In the genomic region with DNA sequence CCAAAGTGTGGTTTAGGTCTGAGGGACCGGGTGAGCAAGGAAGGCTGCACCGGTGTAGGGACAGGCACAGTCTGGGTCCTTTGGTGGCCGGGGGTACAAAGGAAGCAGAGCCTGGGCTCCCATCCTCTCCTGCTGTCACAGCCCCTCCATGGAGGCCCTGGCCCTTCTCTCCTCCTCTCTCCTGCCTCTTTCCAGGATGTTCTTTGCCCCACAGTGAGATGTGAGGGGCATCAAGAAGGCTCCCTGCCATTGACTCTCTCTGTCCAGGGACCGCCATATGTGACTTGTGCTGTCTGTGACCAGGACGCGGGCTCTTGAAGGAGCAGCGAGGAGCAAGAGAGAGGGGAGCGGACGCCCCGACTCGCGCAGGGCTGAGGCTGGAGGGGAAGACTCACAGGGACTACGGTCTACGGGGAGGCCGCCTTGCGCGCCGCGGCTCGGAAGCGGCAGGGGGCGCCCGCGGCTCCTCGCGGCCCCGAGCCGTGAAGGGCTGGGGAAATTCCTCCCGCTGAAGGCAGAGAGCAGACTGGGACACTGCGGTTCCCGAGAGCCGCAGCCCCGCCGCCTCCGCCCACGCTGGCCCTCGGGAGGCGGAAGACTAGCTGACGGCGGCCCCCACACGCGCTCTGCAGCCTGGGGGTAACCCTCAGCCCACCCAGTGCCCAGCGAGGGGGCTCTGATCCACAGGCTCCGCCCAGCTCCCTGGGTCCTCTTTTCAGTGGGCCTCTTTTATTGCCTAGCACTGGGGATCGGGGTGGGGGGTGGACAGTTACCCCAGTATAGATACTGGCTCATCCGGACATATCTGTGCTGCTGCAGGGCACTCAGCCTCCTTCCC, we compare ENCODE assay signal across 8 cellular contexts. TPM values are rescaled to one million over a fixed set of nuclear protein-coding genes. Genes with fewer than 3 reads are reported as not detected.
DNase-seq lines count a peak whose midpoint lies in the region; ATAC-seq and TF ChIP-seq lines count a peak whose summit lies in the region.

No MANE protein-coding gene starts in this region.

- peaks cover 21% of the 10 kb centered on the region for H3K27me3 Mint-ChIP-seq in activated naive CD4-positive, alpha-beta T cell treated with anti-CD3 and anti-CD28 coated beads, Interleukin-2, amount 10 ng/mL, durations not matched to agents 7 days and 5 days

- intact Hi-C loops in Right ventricle myocardium inferior (cut with DNase I), result loop anchor here (5.0 kb wide), 1 partner anchor 335 kb away; no protein-coding TSS in a partner anchor
- intact Hi-C loops in ovary (cut with DNase I), result loop anchor here in 1 of 4 donors (5.0 kb wide), 1 partner anchor 335 kb away; no protein-coding TSS in a partner anchor
- intact Hi-C loops in thyroid gland (cut with DNase I), result loop anchor here (5.0 kb wide), 1 partner anchor 335 kb away; no protein-coding TSS in a partner anchor

- DNase-seq in ELR (ENCODE audit: low read depth) (peak; percentile 76), H4 (ENCODE audit: low spot score) (peak; percentile 54), Kasumi-1 (lab: John Stamatoyannopoulos, UW) (peak; percentile 58 to 69), SJSA1 (ENCODE audit: low read depth in 1 of 2, low spot score in 2 of 2) (peak; percentile 68 to 70), Right ventricle myocardium inferior (ENCODE audit: missing footprints) (peak; percentile 86), ovary (peak; percentile 61 to 84 (median 69)), thyroid gland (peak; percentile 76 to 78)
- peak; percentile 76 for DNase-seq in activated naive CD4-positive, alpha-beta T cell treated with anti-CD3 and anti-CD28 coated beads, Interleukin-2, amount 10 ng/mL, durations not matched to agents 7 days and 5 days

- peak; percentile 97 for ATAC-seq in Right ventricle myocardium inferior

- no peaks in the 10 kb centered on the region; the same call in 1 of the 2 replicates for H3K27me3 ChIP-seq in SJSA1 (replicated peaks)
- H3K27me3 ChIP-seq in ovary, result no peaks in the 10 kb centered on the region
- H3K27me3 ChIP-seq in thyroid gland, result no peaks in the 10 kb centered on the region

- H3K27ac Mint-ChIP-seq in activated naive CD4-positive, alpha-beta T cell treated with anti-CD3 and anti-CD28 coated beads, Interleukin-2, amount 10 ng/mL, durations not matched to agents 7 days and 5 days, result peak overlapping the region; percentile 50

- TF ChIP-seq CTCF in ovary (IDR thresholded peaks at IDR 0.05) (peak; percentile 68 to 87 (median 80)), thyroid gland (IDR thresholded peaks at IDR 0.05) (peak; percentile 67 to 96 (median 86))

- H3K9me3 Mint-ChIP-seq in activated naive CD4-positive, alpha-beta T cell treated with anti-CD3 and anti-CD28 coated beads, Interleukin-2, amount 10 ng/mL, durations not matched to agents 7 days and 5 days, result no peaks in the 10 kb centered on the region

- H3K4me1 ChIP-seq in SJSA1 (replicated peaks), result peaks cover 7% of the 10 kb centered on the region
- no peaks in the 10 kb centered on the region for H3K4me1 ChIP-seq in ovary (ENCODE audit: insufficient read depth)
- peaks cover 4 to 8% of the 10 kb centered on the region in 2 donors for H3K4me1 ChIP-seq in thyroid gland

- CTCF ChIA-PET in activated naive CD4-positive, alpha-beta T cell treated with anti-CD3 and anti-CD28 coated beads, Interleukin-2, amount 10 ng/mL, durations not matched to agents 7 days and 5 days (lab: Charles Lee), result interaction anchor here (0.5 to 8.8 kb wide), 11 partner anchors 12 to 352 kb away, joined by 3 to 83 read pairs (median 4); a partner anchor contains a TSS

- H3K4me1 Mint-ChIP-seq in activated naive CD4-positive, alpha-beta T cell treated with anti-CD3 and anti-CD28 coated beads, Interleukin-2, amount 10 ng/mL, durations not matched to agents 7 days and 5 days, result peaks cover 19% of the 10 kb centered on the region

- TF ChIP-seq POLR2A in ovary (IDR thresholded peaks at IDR 0.05) (no peak), thyroid gland (IDR thresholded peaks at IDR 0.05) (peak in 1 of 2 donors; percentile 21)

- TF ChIP-seq EP300 in ovary (IDR thresholded peaks at IDR 0.05), result no peak

- peak overlapping the region; percentile 30 for H3K4me3 ChIP-seq in SJSA1
- H3K4me3 ChIP-seq in ovary, result peak overlapping the region; percentile 31
- H3K4me3 ChIP-seq in thyroid gland (replicated peaks in 1 of 3), result no peak overlapping the region

- no peaks in the 10 kb centered on the region for H3K36me3 Mint-ChIP-seq in activated naive CD4-positive, alpha-beta T cell treated with anti-CD3 and anti-CD28 coated beads, Interleukin-2, amount 10 ng/mL, durations not matched to agents 7 days and 5 days

- H3K9me3 ChIP-seq in SJSA1 (replicated peaks), result no peaks in the 10 kb centered on the region
- H3K9me3 ChIP-seq in ovary, result no peaks in the 10 kb centered on the region
- no peaks in the 10 kb centered on the region for H3K9me3 ChIP-seq in thyroid gland

- H3K4me3 Mint-ChIP-seq in activated naive CD4-positive, alpha-beta T cell treated with anti-CD3 and anti-CD28 coated beads, Interleukin-2, amount 10 ng/mL, durations not matched to agents 7 days and 5 days, result peak overlapping the region; percentile 35

- H3K36me3 ChIP-seq in SJSA1 (no peaks in the 10 kb centered on the region), ovary (no peaks in the 10 kb centered on the region), thyroid gland (no peaks in the 10 kb centered on the region)

- H3K27ac ChIP-seq in SJSA1, result no peak overlapping the region
- H3K27ac ChIP-seq in ovary, result peak overlapping the region in 1 of 2 donors; percentile 45
- peak overlapping the region in 2 of 3 donors; percentile 58 to 74 for H3K27ac ChIP-seq in thyroid gland

- 7 to 12% (median 8%) methylated on average over 30 to 46 of the region's 46 CpGs for WGBS in ovary, 3 donors
- WGBS in thyroid gland, 2 donors, result 24 to 30% methylated on average over 10 to 12 of the region's 46 CpGs

RNA-seq across cellular contexts. Expression of a gene that starts 40.8 kb away (rescaled TPM):
- not detected in 2 replicates for total RNA-seq in H4 (2014; rRNA removed; shearing (Covaris generic))
- not detected in 2 replicates for total RNA-seq in SJSA1 (2014; rRNA removed; shearing (Covaris generic))
- 0.27 TPM for total RNA-seq in Right ventricle myocardium inferior
- not detected for total RNA-seq in ovary
- not detected for polyA plus RNA-seq in ovary
- total RNA-seq in thyroid gland, result under 1 TPM; 0.34 to 0.89 (median 0.73) TPM

Comparison
In these comparisons a context has a peak if more than half of its experiments do, and no peak if none do; other contexts are left out.
1. H3K4me3 ChIP-seq: peak in SJSA1 (single experiment) and ovary (single experiment); none in thyroid gland (0 of 3).
2. Peak in every context shown above with its lines, with median percentiles within 50 percentile points of each other: DNase-seq.